ENCODE assay signal across 10 cellular contexts in genomic region chr9:971901-972511, GRCh38. TPM values are rescaled to one million over a fixed set of nuclear protein-coding genes. Genes with fewer than 3 reads are reported as not detected.
DNase-seq lines count a peak whose midpoint lies in the region; FAIRE-seq and TF ChIP-seq lines count a peak whose summit lies in the region.
"Had no signal": no experiment of that assay in that cellular context is flagged by ENCODE, and none has a peak within 500 bp of the region (broad histone marks: within the 10 kb centered on the region; RNA-seq: fewer than 3 reads in every experiment).

No MANE protein-coding gene starts in this region.

- H3K4me3 Mint-ChIP-seq in activated naive CD4-positive, alpha-beta T cell treated with anti-CD3 and anti-CD28 coated beads, Interleukin-2, amount 50 U/mL, for 24 hours, result peak overlapping the region; percentile 23
- H3K4me3 Mint-ChIP-seq in type B pancreatic cell, result peak overlapping the region; percentile 77

- intact Hi-C loops in endothelial cell of umbilical vein (cut with micrococcal nuclease), result no loop called here

- CTCF ChIA-PET in endothelial cell of umbilical vein (lab: Charles Lee), result no interaction called here

- no peak for FAIRE-seq in endothelial cell of umbilical vein (lab: Jason Lieb, UNC)

- H3K4me1 ChIP-seq in endothelial cell of umbilical vein (ENCODE audit: control insufficient read depth, extremely low read depth, insufficient read depth, low read length) (no peaks in the 10 kb centered on the region), muscle layer of duodenum (ENCODE audit: control insufficient read depth in 1 of 2, insufficient read depth in 2 of 2, low read length in 2 of 2) (peaks cover 0 to 50% of the 10 kb centered on the region in 2 donors)

- H3K4me2 ChIP-seq in endothelial cell of umbilical vein (ENCODE audit: insufficient read depth, low read length), result no peak overlapping the region

- peaks cover 3% of the 10 kb centered on the region for H3K36me3 Mint-ChIP-seq in activated naive CD4-positive, alpha-beta T cell treated with anti-CD3 and anti-CD28 coated beads, Interleukin-2, amount 50 U/mL, for 24 hours
- H3K36me3 Mint-ChIP-seq in type B pancreatic cell, result no peaks in the 10 kb centered on the region
- H3K36me3 Mint-ChIP-seq: CD8-positive, alpha-beta memory T cell had no signal

- H4K20me1 ChIP-seq in endothelial cell of umbilical vein (replicated peaks; ENCODE audit: control insufficient read depth, extremely low read depth, insufficient read depth, low read length), result no peaks in the 10 kb centered on the region

- dilution Hi-C loops in endothelial cell of umbilical vein (cut with MboI; ENCODE audit: extremely low pct_ligation_motif_present, low sequenced_read_pairs), result no loop called here

- no peak for TF ChIP-seq POLR2A in endothelial cell of umbilical vein (IDR thresholded peaks at IDR 0.05; ENCODE audit: low read depth, low read length)

- POLR2A ChIA-PET in endothelial cell of umbilical vein (lab: Charles Lee), result no interaction called here

- peaks cover 84 to 99% of the 10 kb centered on the region in 2 experiments for H3K27me3 ChIP-seq in endothelial cell of umbilical vein (ENCODE audit: control insufficient read depth in 2 of 2, insufficient read depth in 2 of 2, low read length in 2 of 2)
- H3K27me3 ChIP-seq in muscle layer of duodenum (ENCODE audit: low read depth, low read length), result peaks cover 91% of the 10 kb centered on the region

- H3K9me3 ChIP-seq in endothelial cell of umbilical vein (replicated peaks; ENCODE audit: control insufficient read depth, insufficient read depth, low read length) (no peaks in the 10 kb centered on the region), muscle layer of duodenum (ENCODE audit: control insufficient read depth in 1 of 2, low read length in 2 of 2) (no peaks in the 10 kb centered on the region)

- H3K79me2 ChIP-seq in endothelial cell of umbilical vein (ENCODE audit: control insufficient read depth, insufficient read depth, low read length), result no peaks in the 10 kb centered on the region

- BruUV-seq in endothelial cell of umbilical vein (replicated peaks; lab: Mats Ljungman, UMichigan), result no TSS peak

- TF ChIP-seq CTCF in endothelial cell of umbilical vein (IDR thresholded peaks at IDR 0.05; ENCODE audit: extremely low read depth in 1 of 2, insufficient read depth in 1 of 2, low read depth in 1 of 2, low read length in 2 of 2) (no peak), type B pancreatic cell (conservative IDR thresholded peaks at IDR 0.05) (no peak)

- H3K36me3 ChIP-seq in endothelial cell of umbilical vein (ENCODE audit: control insufficient read depth in 2 of 2, extremely low read depth in 1 of 2, insufficient read depth in 2 of 2, low read length in 2 of 2) (no peaks in the 10 kb centered on the region), muscle layer of duodenum (ENCODE audit: control insufficient read depth in 1 of 2, insufficient read depth in 2 of 2, low read length in 2 of 2) (no peaks in the 10 kb centered on the region)

- no peak for DNase-seq in activated naive CD4-positive, alpha-beta T cell (lab: John Stamatoyannopoulos, UW)
- DNase-seq in endothelial cell of umbilical vein (ENCODE audit: low read depth, low spot score), result no peak
- DNase-seq in type B pancreatic cell (ENCODE audit: extremely low spot score, unreplicated experiment), result no peak
- DNase-seq in DMS153 (lab: John Stamatoyannopoulos, UW), result no peak
- no peak for DNase-seq in cerebellar nuclear complex (lab: John Stamatoyannopoulos, UW)
- no peak for DNase-seq in NCI-H187 treated with DMSO at 0.1 percent for 48 hours (lab: John Stamatoyannopoulos, UW)
- DNase-seq: CD8-positive, alpha-beta memory T cell had no signal

- no peaks in the 10 kb centered on the region for H3K9me1 ChIP-seq in endothelial cell of umbilical vein (replicated peaks; ENCODE audit: control insufficient read depth, extremely low read depth, insufficient read depth, low read length)

- peaks cover 10% of the 10 kb centered on the region for H3K9me3 Mint-ChIP-seq in activated naive CD4-positive, alpha-beta T cell treated with anti-CD3 and anti-CD28 coated beads, Interleukin-2, amount 50 U/mL, for 24 hours
- H3K9me3 Mint-ChIP-seq in type B pancreatic cell, result no peaks in the 10 kb centered on the region

- H3K27ac ChIP-seq in endothelial cell of umbilical vein (ENCODE audit: insufficient read depth, low read depth, low read length), result no peak overlapping the region
- H3K27ac ChIP-seq in muscle layer of duodenum (ENCODE audit: low read length), result no peak overlapping the region

- peaks cover 67% of the 10 kb centered on the region for H3K27me3 Mint-ChIP-seq in activated naive CD4-positive, alpha-beta T cell treated with anti-CD3 and anti-CD28 coated beads, Interleukin-2, amount 50 U/mL, for 24 hours
- H3K27me3 Mint-ChIP-seq in type B pancreatic cell, result peaks cover 89% of the 10 kb centered on the region

- H3K9ac ChIP-seq in endothelial cell of umbilical vein (replicated peaks; ENCODE audit: extremely low read depth, insufficient read depth, low read length), result no peak overlapping the region

- H3K4me1 Mint-ChIP-seq in activated naive CD4-positive, alpha-beta T cell treated with anti-CD3 and anti-CD28 coated beads, Interleukin-2, amount 50 U/mL, for 24 hours, result peaks cover 25% of the 10 kb centered on the region
- H3K4me1 Mint-ChIP-seq in type B pancreatic cell (ENCODE audit: unreplicated experiment), result peaks cover 21% of the 10 kb centered on the region

- no peak overlapping the region for H3K27ac Mint-ChIP-seq in activated naive CD4-positive, alpha-beta T cell treated with anti-CD3 and anti-CD28 coated beads, Interleukin-2, amount 50 U/mL, for 24 hours
- peak overlapping the region; percentile 23 for H3K27ac Mint-ChIP-seq in type B pancreatic cell
- H3K27ac Mint-ChIP-seq: CD8-positive, alpha-beta memory T cell had no signal

- no peak overlapping the region for H3K4me3 ChIP-seq in endothelial cell of umbilical vein (replicated peaks in 1 of 3; ENCODE audit: insufficient read depth in 1 of 3, low read depth in 1 of 3, low read length in 3 of 3)
- H3K4me3 ChIP-seq in muscle layer of duodenum (ENCODE audit: low read depth in 1 of 2, low read length in 2 of 2), result peak overlapping the region; percentile 30 to 60

- no peak overlapping the region for H2AFZ ChIP-seq in endothelial cell of umbilical vein (ENCODE audit: low read depth, low read length)

TF ChIP-seq in endothelial cell of umbilical vein, 7 proteins besides CTCF, POLR2A, EP300 and RAD21:
- TF ChIP-seq EZH2 (IDR thresholded peaks at IDR 0.05; ENCODE audit: borderline replicate concordance, low read depth, low read length, severe bottlenecking) (peak; percentile 87), GATA2 (IDR thresholded peaks at IDR 0.05; ENCODE audit: insufficient read depth, insufficient read length, low read depth, low read length) (no peak)

RNA-seq across cellular contexts. Expression of gene DMRT3, which starts 4.4 kb away (rescaled TPM):
- total RNA-seq in endothelial cell of umbilical vein (not detected in 2 replicates), type B pancreatic cell (ENCODE audit: low replicate concordance) (0.74 and 0.80 TPM in 2 replicates)
- polyA plus RNA-seq in endothelial cell of umbilical vein, result not detected in 2 replicates
- polyA plus RNA-seq in endothelial cell of umbilical vein (2011; cell fraction: cytosol; rRNA removed), result not detected in 2 replicates
- not detected in 2 replicates for polyA plus RNA-seq in endothelial cell of umbilical vein (2011; cell fraction: nucleus; rRNA removed)
- not detected in 2 replicates for polyA plus RNA-seq in endothelial cell of umbilical vein (2012)
- not detected in 2 replicates for polyA minus RNA-seq in endothelial cell of umbilical vein
- not detected for polyA minus RNA-seq in endothelial cell of umbilical vein (2011; cell fraction: cytosol; rRNA and poly(A)+ RNA removed)
- not detected in 2 replicates for polyA minus RNA-seq in endothelial cell of umbilical vein (2011; cell fraction: nucleus; rRNA and poly(A)+ RNA removed)
- total RNA-seq: CD8-positive, alpha-beta memory T cell; cerebellum had no signal
- polyA plus RNA-seq: CD8-positive, alpha-beta memory T cell had no signal

Comparison
In these comparisons a context has a peak if more than half of its experiments do, and no peak if none do; other contexts are left out.
1. H3K4me3 ChIP-seq: peak in muscle layer of duodenum (2 of 2); none in endothelial cell of umbilical vein (0 of 3).